26 cellular contexts compared by ENCODE assay signal in the genomic region with DNA sequence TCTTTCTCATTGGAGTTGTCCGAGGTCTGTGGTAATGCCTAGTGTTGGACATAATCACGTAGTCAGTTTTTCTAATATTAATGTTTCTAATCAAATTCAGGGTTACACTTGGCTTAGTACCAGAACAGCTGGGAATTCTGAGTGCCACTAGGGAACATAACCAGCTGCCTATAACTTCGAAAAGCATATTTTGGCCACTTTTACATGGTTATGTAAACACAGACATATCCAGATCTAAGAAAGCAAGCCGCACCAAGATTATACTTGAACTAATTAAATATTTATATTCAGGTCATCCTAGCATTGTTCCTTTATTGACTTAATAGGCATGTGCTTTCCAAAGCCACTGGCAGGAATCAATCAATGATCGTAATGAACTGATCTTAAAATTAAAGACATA.
"Had no signal": no experiment of that assay in that cellular context is flagged by ENCODE, and none has a peak within 500 bp of the region (broad histone marks: within the 10 kb centered on the region; RNA-seq: fewer than 3 reads in every experiment).

No MANE protein-coding gene starts in this region.

- ATAC-seq: left cardiac atrium; left lobe of liver; left ventricle myocardium superior; lower lobe of right lung; naive thymus-derived CD4-positive, alpha-beta T cell; natural killer cell treated with Interleukin-12 subunit alpha and Interleukin-12 subunit beta and Interleukin-15 and Interleukin-18, amount 100 ng/mL, for 72 hours; right cardiac atrium; sciatic nerve; stimulated activated effector memory CD8-positive, alpha-beta T cell treated with anti-CD3 and anti-CD28 coated beads, Interleukin-12 subunit alpha, Interleukin-12 subunit beta, amount 100 ng/mL, for 72 hours; upper lobe of right lung had no signal

- H3K9me3 ChIP-seq: lower lobe of right lung, ovary, prostate gland, spleen, suprapubic skin, thoracic aorta, tibial artery, upper lobe of right lung had no signal

- FAIRE-seq: keratinocyte, small intestine had no signal

- H3K4me1 ChIP-seq: lower lobe of right lung, prostate gland, spleen, suprapubic skin, tibial artery, upper lobe of right lung had no signal

- H3K36me3 ChIP-seq: lower lobe of right lung, ovary, prostate gland, spleen, suprapubic skin, thoracic aorta, tibial artery, upper lobe of right lung had no signal

- H3K27ac ChIP-seq: lower lobe of right lung, ovary, prostate gland, spleen, suprapubic skin, thoracic aorta, tibial artery, upper lobe of right lung had no signal

- DNase-seq: hippocampal formation; kidney glomerular epithelial cell; left cardiac atrium; left ventricle myocardium superior; lower lobe of right lung; mammary epithelial cell; mesenchymal stem cell; naive thymus-derived CD4-positive, alpha-beta T cell; ovary; posterior cingulate gyrus; retina; right cardiac atrium; small intestine; spleen; stimulated activated CD4-positive, alpha-beta T cell treated with anti-CD3 and anti-CD28 coated beads, Interleukin-4, amount 100 ng/mL, for 24 hours; stimulated activated naive CD4-positive, alpha-beta T cell; tibial artery; upper lobe of right lung had no signal

- H3K4me3 ChIP-seq: lower lobe of right lung, ovary, prostate gland, spleen, suprapubic skin, thoracic aorta, tibial artery, upper lobe of right lung had no signal

- H3K27me3 ChIP-seq: ovary, spleen, suprapubic skin, tibial artery, upper lobe of right lung had no signal
